ENCODE assay signal across 27 cellular contexts in the genomic region with DNA sequence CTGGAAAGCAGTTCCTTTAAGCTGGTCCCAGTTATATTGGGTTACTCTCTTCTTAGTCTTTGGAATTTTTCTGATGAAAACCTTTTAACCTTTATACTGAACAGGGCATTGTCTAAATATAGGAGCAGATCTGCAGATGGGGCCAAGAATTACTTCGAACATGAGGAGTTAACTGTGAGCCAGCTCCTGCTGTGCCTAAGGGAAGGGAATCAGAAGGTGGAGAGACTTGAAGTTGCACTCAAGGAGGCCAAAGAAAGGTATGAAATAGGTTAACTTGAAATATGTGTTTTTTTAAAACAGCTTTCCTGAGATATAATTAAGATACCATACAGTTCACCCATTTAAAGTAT. TPM values are rescaled to one million over a fixed set of nuclear protein-coding genes. Genes with fewer than 3 reads are reported as not detected.
DNase-seq lines count a peak whose midpoint lies in the region; ATAC-seq and TF ChIP-seq lines count a peak whose summit lies in the region.
"Had no signal": no experiment of that assay in that cellular context is flagged by ENCODE, and none has a peak within 500 bp of the region (broad histone marks: within the 10 kb centered on the region; RNA-seq: fewer than 3 reads in every experiment).

No MANE protein-coding gene starts in this region.

- no peaks in the 10 kb centered on the region; the same call in 1 of the 2 replicates for H3F3A ChIP-seq in MM.1S (ENCODE audit: insufficient read depth, low read length)

- H3K79me2 ChIP-seq in MM.1S (ENCODE audit: low read length): 0 out of 2 replicates have a peak, but pooled peaks cover 4% of the 10 kb centered on the region

- no peak overlapping the region for H3K9ac ChIP-seq in MM.1S (ENCODE audit: low read length)

- peaks cover 79% of the 10 kb centered on the region for H3K36me3 Mint-ChIP-seq in central memory CD8-positive, alpha-beta T cell (ENCODE audit: insufficient read depth)
- H3K36me3 Mint-ChIP-seq in natural killer cell: peaks cover 54% of the 10 kb centered on the region

- peak overlapping the region; percentile 86 for H3K27ac Mint-ChIP-seq in central memory CD8-positive, alpha-beta T cell (ENCODE audit: low read depth)
- peak overlapping the region; percentile 87 to 94 for H3K27ac Mint-ChIP-seq in natural killer cell
- H3K27ac Mint-ChIP-seq: activated naive CD8-positive, alpha-beta T cell treated with anti-CD3 and anti-CD28 coated beads for 36 hours had no signal

- peak; percentile 11 for ATAC-seq in Right ventricle myocardium inferior
- no peak for ATAC-seq in central memory CD8-positive, alpha-beta T cell (replicated peaks; ENCODE audit: extremely low read depth, poor library complexity, severe bottlenecking)
- ATAC-seq in natural killer cell: no peak
- ATAC-seq in GM21447 (IDR thresholded peaks at IDR 0.05; ENCODE audit: unreplicated experiment): no peak
- ATAC-seq: mucosa of descending colon, Panc1 had no signal

- H3K4me1 ChIP-seq in right atrium auricular region (peaks cover 0 to 23% of the 10 kb centered on the region in 2 donors), Peyer's patch (no peaks in the 10 kb centered on the region), MM.1S (ENCODE audit: low read length) (0 out of 2 replicates have a peak, but pooled peaks cover 4% of the 10 kb centered on the region)
- H3K4me1 ChIP-seq: HAP-1, SJSA1 had no signal

- DNase-seq in Right ventricle myocardium inferior (ENCODE audit: missing footprints) (no peak), right atrium auricular region (ENCODE audit: low spot score) (no peak), natural killer cell (no peak), Peyer's patch (no peak), MM.1S (no peak)
- no peak for DNase-seq in central memory CD8-positive, alpha-beta T cell (ENCODE audit: low spot score in 2 of 2)
- DNase-seq: activated naive CD8-positive, alpha-beta T cell treated with anti-CD3 and anti-CD28 coated beads for 36 hours; effector memory CD4-positive, alpha-beta T cell; EL; erythroblast; foreskin melanocyte; islet precursor cell; Kasumi-1; lower lobe of right lung; mucosa of descending colon; NCI-H1694; NCI-H2171 treated with DMSO at 0.1 percent for 48 hours; NCI-H524 treated with DMSO at 0.1 percent for 48 hours; NK-92 treated with Interleukin-12 subunit alpha and Interleukin-12 subunit beta, amount 100 ng/mL, for 24 hours; stimulated activated CD8-positive, alpha-beta memory T cell treated with anti-CD3 and anti-CD28 coated beads, Interleukin-4, amount 100 ng/mL, for 48 hours had no signal

- no peak overlapping the region for H3K4me3 Mint-ChIP-seq in central memory CD8-positive, alpha-beta T cell
- H3K4me3 Mint-ChIP-seq in natural killer cell: no peak overlapping the region
- H3K4me3 Mint-ChIP-seq: activated CD4-positive, alpha-beta T cell treated with anti-CD3 and anti-CD28 coated beads for 36 hours; activated naive CD8-positive, alpha-beta T cell treated with anti-CD3 and anti-CD28 coated beads for 36 hours; neural crest cell had no signal

- H3K9me2 ChIP-seq in MM.1S (replicated peaks; ENCODE audit: insufficient read depth, low read length): no peaks in the 10 kb centered on the region

- no peaks in the 10 kb centered on the region for H3K27me3 Mint-ChIP-seq in central memory CD8-positive, alpha-beta T cell
- no peaks in the 10 kb centered on the region for H3K27me3 Mint-ChIP-seq in natural killer cell (ENCODE audit: low read depth in 2 of 2)
- H3K27me3 Mint-ChIP-seq: activated CD4-positive, alpha-beta T cell treated with anti-CD3 and anti-CD28 coated beads for 36 hours; activated naive CD8-positive, alpha-beta T cell treated with anti-CD3 and anti-CD28 coated beads for 36 hours had no signal

- no peak overlapping the region for H3K27ac ChIP-seq in right atrium auricular region
- no peak overlapping the region for H3K27ac ChIP-seq in Peyer's patch
- H3K27ac ChIP-seq in MM.1S (ENCODE audit: low read length): no peak overlapping the region
- H3K27ac ChIP-seq: lower lobe of right lung, SJSA1 had no signal

- intact Hi-C loops in Right ventricle myocardium inferior (cut with DNase I): no loop called here
- intact Hi-C loops in natural killer cell (cut with micrococcal nuclease): no loop called here

- peaks cover 57% of the 10 kb centered on the region for H3K4me1 Mint-ChIP-seq in central memory CD8-positive, alpha-beta T cell
- H3K4me1 Mint-ChIP-seq in natural killer cell: peaks cover 42 to 48% of the 10 kb centered on the region in 2 donors

- H4K20me1 ChIP-seq in MM.1S (ENCODE audit: insufficient read depth, low read length): no peaks in the 10 kb centered on the region

- H3K27me3 ChIP-seq in right atrium auricular region (no peaks in the 10 kb centered on the region), Peyer's patch (no peaks in the 10 kb centered on the region), MM.1S (replicated peaks; ENCODE audit: insufficient read depth, low read length) (no peaks in the 10 kb centered on the region)
- H3K27me3 ChIP-seq: SJSA1 had no signal

- TF ChIP-seq CTCF in right atrium auricular region (IDR thresholded peaks at IDR 0.05) (no peak), natural killer cell (IDR thresholded peaks at IDR 0.05) (no peak), Peyer's patch (IDR thresholded peaks at IDR 0.05) (no peak), MM.1S (IDR thresholded peaks at IDR 0.05; ENCODE audit: low read length) (no peak)

- H3K9me3 Mint-ChIP-seq in central memory CD8-positive, alpha-beta T cell: no peaks in the 10 kb centered on the region
- H3K9me3 Mint-ChIP-seq in natural killer cell: no peaks in the 10 kb centered on the region
- H3K9me3 Mint-ChIP-seq: activated naive CD8-positive, alpha-beta T cell treated with anti-CD3 and anti-CD28 coated beads for 36 hours; activated T-helper 2 cell treated with anti-CD3 and anti-CD28 coated beads, Interferon-gamma antibody, Interleukin-2, Interleukin-4, amounts not matched to agents 10 μg/mL and 5 μg/mL and 100 μg/mL, durations not matched to agents 14 hours and 24 hours and 36 hours; neural crest cell had no signal

- no peak overlapping the region for H3K4me2 ChIP-seq in MM.1S (ENCODE audit: low read depth, low read length)

- H3K4me3 ChIP-seq in right atrium auricular region (no peak overlapping the region), Peyer's patch (no peak overlapping the region), MM.1S (ENCODE audit: low read length) (no peak overlapping the region)
- H3K4me3 ChIP-seq: HAP-1, lower lobe of right lung, mucosa of descending colon, SJSA1 had no signal

- H3K9me3 ChIP-seq in right atrium auricular region: no peaks in the 10 kb centered on the region
- H3K9me3 ChIP-seq in Peyer's patch: no peaks in the 10 kb centered on the region
- H3K9me3 ChIP-seq in MM.1S (replicated peaks; ENCODE audit: insufficient read depth, low read length): no peaks in the 10 kb centered on the region
- H3K9me3 ChIP-seq: HAP-1, lower lobe of right lung, mucosa of descending colon, SJSA1 had no signal

- peaks cover 56% of the 10 kb centered on the region for H3K36me3 ChIP-seq in right atrium auricular region
- peaks cover 0 to 72% (median 0%) of the 10 kb centered on the region in 3 donors for H3K36me3 ChIP-seq in Peyer's patch
- H3K36me3 ChIP-seq in MM.1S (replicated peaks; ENCODE audit: insufficient read depth, low read length): no peaks in the 10 kb centered on the region; the same call in none of the 2 replicates

- H2AFZ ChIP-seq in MM.1S (ENCODE audit: low read length): no peak overlapping the region

- no peak for TF ChIP-seq POLR2A in Peyer's patch (IDR thresholded peaks at IDR 0.05)

RNA-seq across cellular contexts. Expression of a gene that starts 18.8 kb away (rescaled TPM):
- total RNA-seq in Right ventricle myocardium inferior: 146 TPM
- 10 to 100 TPM; 67.9 to 82.7 TPM for total RNA-seq in right atrium auricular region
- 100 to 1,000 TPM; 140 to 177 (median 161) TPM for total RNA-seq in natural killer cell
- 100 to 1,000 TPM in 2 of 4 donors, 10 to 100 TPM in 2; 68.0 to 111 (median 90.7) TPM for total RNA-seq in Peyer's patch

RNA-seq across cellular contexts. Expression of a gene that starts 42.6 kb away (rescaled TPM):
- 0.62 TPM for total RNA-seq in Right ventricle myocardium inferior
- under 1 TPM in 1 of 2 donors, not detected in 1; 0.15 TPM for total RNA-seq in right atrium auricular region
- total RNA-seq in natural killer cell: 1 to 10 TPM in 2 of 3 donors, under 1 TPM in 1; 0.73 to 2.9 (median 1.3) TPM
- total RNA-seq in Peyer's patch: 10 to 100 TPM in 1 of 4 donors, 1 to 10 TPM in 3; 1.3 to 15.7 (median 4.0) TPM
